7 cellular contexts compared by ENCODE assay signal in genomic region chr12:119475650-119476049, GRCh38.
"Had no signal": no experiment of that assay in that cellular context is flagged by ENCODE, and none has a peak within 500 bp of the region (broad histone marks: within the 10 kb centered on the region; RNA-seq: fewer than 3 reads in every experiment).

No MANE protein-coding gene starts in this region.

- H2AFZ ChIP-seq: GM23338 had no signal

- H3K4me2 ChIP-seq: GM23338 had no signal

- H3K9me3 ChIP-seq: HAP-1 had no signal

- H3K27ac ChIP-seq: HL-60 had no signal

- ATAC-seq: GM23338, HCT116 had no signal

- H3K4me1 ChIP-seq: HAP-1 had no signal

- H3K4me3 ChIP-seq: GM23338, HAP-1 had no signal

- DNase-seq: H7, HFFc6, KG1 had no signal

- H3K36me3 ChIP-seq: HAP-1 had no signal
